ENCODE assay signal across 14 cellular contexts in genomic region chr1:218475275-218475674, GRCh38.
DNase-seq lines count a peak whose midpoint lies in the region; ATAC-seq and TF ChIP-seq lines count a peak whose summit lies in the region.
"Had no signal": no experiment of that assay in that cellular context is flagged by ENCODE, and none has a peak within 500 bp of the region (broad histone marks: within the 10 kb centered on the region; RNA-seq: fewer than 3 reads in every experiment).

No MANE protein-coding gene starts in this region.

- H3K4me3 ChIP-seq in choroid plexus epithelial cell (ENCODE audit: low read depth, low read length) (no peak overlapping the region), osteoblast (ENCODE audit: insufficient read depth, low read length) (no peak overlapping the region)

- peaks cover 43% of the 10 kb centered on the region for H3K4me1 ChIP-seq in osteoblast (ENCODE audit: insufficient read depth, low read length)

- no peaks in the 10 kb centered on the region for H3K36me3 Mint-ChIP-seq in CD14-positive monocyte
- H3K36me3 Mint-ChIP-seq: immature natural killer cell had no signal

- intact Hi-C loops in CD14-positive monocyte (cut with micrococcal nuclease): no loop called here

- no peak overlapping the region for H3K4me2 ChIP-seq in osteoblast (ENCODE audit: insufficient read depth, low read length)

- no peak overlapping the region for H3K4me3 Mint-ChIP-seq in CD14-positive monocyte
- H3K4me3 Mint-ChIP-seq: activated naive CD8-positive, alpha-beta T cell treated with anti-CD3 and anti-CD28 coated beads, Interleukin-2, amount 50 U/mL, for 24 hours; CD4-positive, alpha-beta T cell; dendritic cell treated with granulocyte-macrophage colony-stimulating factor and Interleukin-4, amounts not matched to agents 40 ng/mL and 50 ng/mL, for 4 days; immature natural killer cell; nephron had no signal

- H3K27me3 ChIP-seq in osteoblast (ENCODE audit: insufficient read depth, low read length): no peaks in the 10 kb centered on the region

- H3K79me2 ChIP-seq in osteoblast (ENCODE audit: insufficient read depth, low read length): no peaks in the 10 kb centered on the region

- no peaks in the 10 kb centered on the region for H3K36me3 ChIP-seq in osteoblast (ENCODE audit: insufficient read depth, low read length)

- peaks cover 0 to 1% (median 0%) of the 10 kb centered on the region in 3 donors for H3K27me3 Mint-ChIP-seq in CD14-positive monocyte (ENCODE audit: low read depth in 3 of 3)
- H3K27me3 Mint-ChIP-seq: CD4-positive, alpha-beta T cell; dendritic cell treated with granulocyte-macrophage colony-stimulating factor and Interleukin-4, amounts not matched to agents 40 ng/mL and 50 ng/mL, for 4 days had no signal

- H3K9me3 Mint-ChIP-seq in CD14-positive monocyte: peaks cover 0 to 2% (median 0%) of the 10 kb centered on the region in 7 donors
- H3K9me3 Mint-ChIP-seq: activated naive CD8-positive, alpha-beta T cell treated with anti-CD3 and anti-CD28 coated beads, Interleukin-2, amount 50 U/mL, for 24 hours; CD4-positive, alpha-beta T cell; dendritic cell treated with granulocyte-macrophage colony-stimulating factor and Interleukin-4, amounts not matched to agents 40 ng/mL and 50 ng/mL, for 4 days; nephron had no signal

- TF ChIP-seq CTCF in choroid plexus epithelial cell (conservative IDR thresholded peaks at IDR 0.05; ENCODE audit: low read depth, low read length) (no peak), osteoblast (IDR thresholded peaks at IDR 0.05; ENCODE audit: extremely low read depth, low read depth, low read length) (no peak), CD14-positive monocyte (IDR thresholded peaks at IDR 0.05) (no peak)

- peaks cover 20% of the 10 kb centered on the region for H3K4me1 Mint-ChIP-seq in CD14-positive monocyte

- ATAC-seq in GM19452 (IDR thresholded peaks at IDR 0.05; ENCODE audit: unreplicated experiment): no peak
- ATAC-seq: activated naive CD8-positive, alpha-beta T cell treated with anti-CD3 and anti-CD28 coated beads, Interleukin-2, amount 50 U/mL, for 24 hours had no signal

- DNase-seq in DMS 273 treated with DMSO at 0.1 percent for 48 hours (lab: John Stamatoyannopoulos, UW): peak; percentile 3
- peak; percentile 63 for DNase-seq in M059J (ENCODE audit: low read depth)
- DNase-seq in choroid plexus epithelial cell (ENCODE audit: low read depth): peak; percentile 73
- no peak for DNase-seq in osteoblast (ENCODE audit: insufficient read length, low spot score, missing footprints)
- DNase-seq in midbrain (lab: John Stamatoyannopoulos, UW): no peak
- DNase-seq in CD14-positive monocyte (ENCODE audit: low spot score): no peak
- DNase-seq: activated naive CD8-positive, alpha-beta T cell treated with anti-CD3 and anti-CD28 coated beads, Interleukin-2, amount 50 U/mL, for 24 hours; CD4-positive, alpha-beta T cell; immature natural killer cell; NCI-H1048; NCI-H526 treated with DMSO at 0.1 percent for 48 hours had no signal

- H3K27ac Mint-ChIP-seq in CD14-positive monocyte: no peak overlapping the region
- H3K27ac Mint-ChIP-seq: activated naive CD8-positive, alpha-beta T cell treated with anti-CD3 and anti-CD28 coated beads, Interleukin-2, amount 50 U/mL, for 24 hours; CD4-positive, alpha-beta T cell; immature natural killer cell; nephron had no signal

- H4K20me1 ChIP-seq in osteoblast (ENCODE audit: insufficient read depth, low read length): no peaks in the 10 kb centered on the region

- peak overlapping the region; percentile 82 for H3K27ac ChIP-seq in osteoblast (ENCODE audit: low read depth, low read length)

- no peaks in the 10 kb centered on the region for H3K9me3 ChIP-seq in osteoblast (ENCODE audit: low read depth, low read length)

- H2AFZ ChIP-seq in osteoblast (ENCODE audit: low read length): peak overlapping the region; percentile 49

Comparison
In these comparisons a context has a peak if more than half of its experiments do, and no peak if none do; other contexts are left out.
1. DNase-seq: peak in DMS 273 treated with DMSO at 0.1 percent for 48 hours (single experiment), M059J (single experiment) and choroid plexus epithelial cell (single experiment); none in osteoblast (single experiment), midbrain (single experiment) and CD14-positive monocyte (single experiment).